12 cellular contexts compared by ENCODE assay signal in genomic region chr18:74289946-74290478, GRCh38. TPM values are rescaled to one million over a fixed set of nuclear protein-coding genes. Genes with fewer than 3 reads are reported as not detected.
DNase-seq lines count a peak whose midpoint lies in the region; ATAC-seq and TF ChIP-seq lines count a peak whose summit lies in the region.
"Had no signal": no experiment of that assay in that cellular context is flagged by ENCODE, and none has a peak within 500 bp of the region (broad histone marks: within the 10 kb centered on the region; RNA-seq: fewer than 3 reads in every experiment).

No MANE protein-coding gene starts in this region.

- H3K27me3 ChIP-seq in left ventricle myocardium inferior (ENCODE audit: low read depth) (no peaks in the 10 kb centered on the region), right cardiac atrium (ENCODE audit: control insufficient read depth, insufficient read depth) (no peaks in the 10 kb centered on the region), adipocyte (replicated peaks; ENCODE audit: control insufficient read depth, insufficient read depth, low read length) (no peaks in the 10 kb centered on the region), lower lobe of right lung (ENCODE audit: low read depth) (no peaks in the 10 kb centered on the region), upper lobe of right lung (no peaks in the 10 kb centered on the region), Karpas-422 (ENCODE audit: low read length) (no peaks in the 10 kb centered on the region)

- H3K36me3 ChIP-seq in left ventricle myocardium inferior (no peaks in the 10 kb centered on the region), adipocyte (ENCODE audit: control insufficient read depth, insufficient read depth, low read length, severe bottlenecking) (peaks cover 5% of the 10 kb centered on the region), lower lobe of right lung (no peaks in the 10 kb centered on the region), upper lobe of right lung (no peaks in the 10 kb centered on the region), Karpas-422 (ENCODE audit: insufficient read depth, low read length) (no peaks in the 10 kb centered on the region)

- H4K20me1 ChIP-seq in Karpas-422 (ENCODE audit: insufficient read depth, low read depth, low read length) = peaks cover 16% of the 10 kb centered on the region; the same call in 1 of the 2 replicates

- 94% methylated on average over 9 of the region's 9 CpGs for WGBS in right cardiac atrium

- H3K9me3 ChIP-seq in left ventricle myocardium inferior (replicated peaks) = no peaks in the 10 kb centered on the region
- no peaks in the 10 kb centered on the region for H3K9me3 ChIP-seq in right cardiac atrium (ENCODE audit: control insufficient read depth, low read length)
- no peaks in the 10 kb centered on the region for H3K9me3 ChIP-seq in adipocyte (ENCODE audit: control insufficient read depth, low read length)
- H3K9me3 ChIP-seq in lower lobe of right lung = no peaks in the 10 kb centered on the region
- H3K9me3 ChIP-seq in upper lobe of right lung = no peaks in the 10 kb centered on the region
- H3K9me3 ChIP-seq in Karpas-422 (ENCODE audit: low read length) = no peaks in the 10 kb centered on the region

- no peak overlapping the region for H3K4me2 ChIP-seq in Karpas-422 (ENCODE audit: low read depth, low read length, poor library complexity, severe bottlenecking)

- no peak overlapping the region for H2AFZ ChIP-seq in Karpas-422 (ENCODE audit: low read length)

- H3K9ac ChIP-seq in adipocyte (ENCODE audit: low read length) (peak overlapping the region; percentile 95), Karpas-422 (ENCODE audit: low read length) (no peak overlapping the region)

- peak overlapping the region; percentile 90 for H3K27ac ChIP-seq in left ventricle myocardium inferior (replicated peaks)
- no peak overlapping the region for H3K27ac ChIP-seq in right cardiac atrium (ENCODE audit: low read length)
- H3K27ac ChIP-seq in lower lobe of right lung = peak overlapping the region; percentile 83
- peak overlapping the region; percentile 85 for H3K27ac ChIP-seq in upper lobe of right lung
- no peak overlapping the region for H3K27ac ChIP-seq in Karpas-422 (ENCODE audit: low read length)

- H3K79me2 ChIP-seq in Karpas-422 (ENCODE audit: low read length) = 0 out of 2 replicates have a peak, but pooled peaks cover 3% of the 10 kb centered on the region

- ATAC-seq in right cardiac atrium (no peak), lower lobe of right lung (no peak), upper lobe of right lung (no peak), HG03442 (IDR thresholded peaks at IDR 0.05; ENCODE audit: unreplicated experiment) (no peak), GM19324 (IDR thresholded peaks at IDR 0.05; ENCODE audit: low FRiP score, unreplicated experiment) (no peak)

- intact Hi-C loops in left ventricle myocardium inferior (cut with micrococcal nuclease) = no loop called here
- intact Hi-C loops in right cardiac atrium (cut with DNase I) = no loop called here
- intact Hi-C loops in lower lobe of right lung (cut with DNase I) = no loop called here
- intact Hi-C loops in upper lobe of right lung (cut with DNase I) = no loop called here

- DNase-seq in left ventricle myocardium inferior (no peak), right cardiac atrium (no peak), adipocyte (ENCODE audit: low read depth) (no peak), lower lobe of right lung (no peak), upper lobe of right lung (no peak), Karpas-422 (no peak)
- DNase-seq: activated CD8-positive, alpha-beta memory T cell treated with anti-CD3 and anti-CD28 coated beads, Interleukin-2, amount 50 U/mL, for 48 hours; stimulated activated CD4-positive, alpha-beta T cell treated with anti-CD3 and anti-CD28 coated beads, Interleukin-12 subunit alpha, Interleukin-12 subunit beta, amount 100 ng/mL, for 4 hours; T-helper 9 cell had no signal

- H3K4me3 ChIP-seq in left ventricle myocardium inferior (peak overlapping the region; percentile 87), right cardiac atrium (ENCODE audit: low read length) (no peak overlapping the region), adipocyte (ENCODE audit: low read length) (peak overlapping the region; percentile 97), lower lobe of right lung (peak overlapping the region; percentile 91), upper lobe of right lung (peak overlapping the region; percentile 89), Karpas-422 (ENCODE audit: low read length) (no peak overlapping the region)

- H3K4me1 ChIP-seq in left ventricle myocardium inferior = peaks cover 74% of the 10 kb centered on the region
- H3K4me1 ChIP-seq in right cardiac atrium (ENCODE audit: control insufficient read depth, insufficient read depth, low read length) = peaks cover 3% of the 10 kb centered on the region
- peaks cover 66% of the 10 kb centered on the region for H3K4me1 ChIP-seq in adipocyte (ENCODE audit: control insufficient read depth, insufficient read depth, low read length)
- H3K4me1 ChIP-seq in lower lobe of right lung = peaks cover 40% of the 10 kb centered on the region
- H3K4me1 ChIP-seq in upper lobe of right lung = peaks cover 43% of the 10 kb centered on the region
- H3K4me1 ChIP-seq in Karpas-422 (ENCODE audit: low read length) = peaks cover 23% of the 10 kb centered on the region

- no peak for TF ChIP-seq CTCF in left ventricle myocardium inferior (IDR thresholded peaks at IDR 0.05; ENCODE audit: borderline replicate concordance)
- TF ChIP-seq CTCF in lower lobe of right lung (IDR thresholded peaks at IDR 0.05) = no peak
- TF ChIP-seq CTCF in upper lobe of right lung (IDR thresholded peaks at IDR 0.05) = no peak

- no peaks in the 10 kb centered on the region for H3K9me2 ChIP-seq in Karpas-422 (replicated peaks; ENCODE audit: insufficient read depth, low read length)

RNA-seq across cellular contexts. Expression of gene CYB5A, which starts 1.8 kb away (rescaled TPM):
- total RNA-seq in left ventricle myocardium inferior (105 TPM), right cardiac atrium (10 to 100 TPM; 40.4 to 53.6 (median 48.8) TPM), lower lobe of right lung (458 TPM), upper lobe of right lung (399 TPM)
- polyA plus RNA-seq in right cardiac atrium = 91.8 TPM
- total RNA-seq in Karpas-422 (2014; rRNA removed; shearing (Covaris generic); ENCODE audit: low replicate concordance) = 43.5 and 50.9 TPM in 2 replicates

RNA-seq across cellular contexts. Expression of gene C18orf63, which starts 25.6 kb away (rescaled TPM):
- total RNA-seq in left ventricle myocardium inferior (not detected), right cardiac atrium (not detected), lower lobe of right lung (0.65 TPM), upper lobe of right lung (0.17 TPM)
- polyA plus RNA-seq in right cardiac atrium = not detected
- total RNA-seq in Karpas-422 (2014; rRNA removed; shearing (Covaris generic); ENCODE audit: low replicate concordance) = not detected in 2 replicates
- total RNA-seq: endothelial cell of umbilical vein had no signal
- polyA plus RNA-seq: endothelial cell of umbilical vein had no signal

Comparison
In these comparisons a context has a peak if more than half of its experiments do, and no peak if none do; other contexts are left out.
1. H3K27ac ChIP-seq: peak in left ventricle myocardium inferior (single experiment), lower lobe of right lung (single experiment) and upper lobe of right lung (single experiment); none in right cardiac atrium (single experiment) and Karpas-422 (single experiment).
2. H3K4me3 ChIP-seq: peak in left ventricle myocardium inferior (single experiment), adipocyte (single experiment), lower lobe of right lung (single experiment) and upper lobe of right lung (single experiment); none in right cardiac atrium (single experiment) and Karpas-422 (single experiment).